8 cellular contexts compared by ENCODE assay signal in genomic region chr19:15466851-15467733, GRCh38. TPM values are rescaled to one million over a fixed set of nuclear protein-coding genes. Genes with fewer than 3 reads are reported as not detected.
A peak's percentile ranks its signal among the peaks of the same experiment; 100 is the strongest.
DNase-seq lines count a peak whose midpoint lies in the region; ATAC-seq and TF ChIP-seq lines count a peak whose summit lies in the region.

No MANE protein-coding gene starts in this region.

- peak overlapping the region; percentile 90 for H3K27ac Mint-ChIP-seq in activated CD4-positive, alpha-beta T cell treated with anti-CD3 and anti-CD28 coated beads, Interleukin-2, amount 10 ng/mL, durations not matched to agents 24 days and 14 days

- H3K9me3 ChIP-seq in stomach, result no peaks in the 10 kb centered on the region

- DNase-seq in SIG-M5 treated with dmso at 0.1 percent for 504 hours (lab: John Stamatoyannopoulos, UW; ENCODE audit: unreplicated experiment) (peak; percentile 75), SIG-M5 (lab: John Stamatoyannopoulos, UW) (no peak), iris pigment epithelial cell (ENCODE audit: low read depth) (peak; percentile 96), stomach (no peak), middle frontal gyrus (ENCODE audit: extremely low spot score, low spot score) (no peak), NCI-H2227 treated with DMSO at 0.1 percent for 48 hours (lab: John Stamatoyannopoulos, UW) (no peak)
- DNase-seq in activated CD4-positive, alpha-beta T cell treated with anti-CD3 and anti-CD28 coated beads, Interleukin-2, amount 10 ng/mL, durations not matched to agents 24 days and 14 days, result peak; percentile 91

- H3K27ac ChIP-seq in stomach, result peak overlapping the region in 2 of 5 donors; percentile 45 to 50

- peaks cover 55% of the 10 kb centered on the region for H3K4me1 Mint-ChIP-seq in activated CD4-positive, alpha-beta T cell treated with anti-CD3 and anti-CD28 coated beads, Interleukin-2, amount 10 ng/mL, durations not matched to agents 24 days and 14 days

- H3K9me3 Mint-ChIP-seq in activated CD4-positive, alpha-beta T cell treated with anti-CD3 and anti-CD28 coated beads, Interleukin-2, amount 10 ng/mL, durations not matched to agents 24 days and 14 days, result no peaks in the 10 kb centered on the region

- TF ChIP-seq POLR2A in stomach (IDR thresholded peaks at IDR 0.05), result no peak

- no peak for TF ChIP-seq EP300 in stomach (IDR thresholded peaks at IDR 0.05)

- peak; percentile 49 for ATAC-seq in HG03460 (IDR thresholded peaks at IDR 0.05; ENCODE audit: unreplicated experiment)

- peaks cover 3 to 77% (median 32%) of the 10 kb centered on the region in 3 donors for H3K27me3 ChIP-seq in stomach

- H3K36me3 Mint-ChIP-seq in activated CD4-positive, alpha-beta T cell treated with anti-CD3 and anti-CD28 coated beads, Interleukin-2, amount 10 ng/mL, durations not matched to agents 24 days and 14 days (ENCODE audit: low read depth), result peaks cover 20% of the 10 kb centered on the region

- no peaks in the 10 kb centered on the region for H3K36me3 ChIP-seq in stomach

- peaks cover 0 to 31% (median 12%) of the 10 kb centered on the region in 4 donors for H3K4me1 ChIP-seq in stomach

- H3K27me3 Mint-ChIP-seq in activated CD4-positive, alpha-beta T cell treated with anti-CD3 and anti-CD28 coated beads, Interleukin-2, amount 10 ng/mL, durations not matched to agents 24 days and 14 days, result peaks cover 12% of the 10 kb centered on the region

- H3K4me3 Mint-ChIP-seq in activated CD4-positive, alpha-beta T cell treated with anti-CD3 and anti-CD28 coated beads, Interleukin-2, amount 10 ng/mL, durations not matched to agents 24 days and 14 days, result peak overlapping the region; percentile 58

- 27 to 39% (median 33%) methylated on average over 8 of the region's 8 CpGs for WGBS in stomach, 5 donors

- intact Hi-C loops in activated CD4-positive, alpha-beta T cell treated with anti-CD3 and anti-CD28 coated beads, Interleukin-2, amount 10 ng/mL, durations not matched to agents 24 days and 14 days (cut with micrococcal nuclease), result loop anchor here (1.0 to 5.0 kb wide), 6 partner anchors 34 to 165 kb away; no protein-coding TSS in a partner anchor
- intact Hi-C loops in stomach (cut with DNase I; ENCODE audit: low total_unique reads), result no loop called here

- TF ChIP-seq CTCF in stomach (IDR thresholded peaks at IDR 0.05), result no peak

- no peak overlapping the region for H3K4me3 ChIP-seq in stomach

RNA-seq across cellular contexts. Expression of gene RASAL3, which starts 2.7 kb away (rescaled TPM):
- 110 and 114 TPM in 2 replicates for total RNA-seq in activated CD4-positive, alpha-beta T cell treated with anti-CD3 and anti-CD28 coated beads, Interleukin-2, amount 10 ng/mL, durations not matched to agents 24 days and 14 days
- 10 to 100 TPM in 2 of 5 donors, 1 to 10 TPM in 3; 1.1 to 21.2 (median 7.8) TPM for total RNA-seq in stomach
- 1 to 10 TPM; 2.1 to 3.5 (median 2.5) TPM for polyA plus RNA-seq in stomach

RNA-seq across cellular contexts. Expression of gene PGLYRP2, which starts 12.2 kb away (rescaled TPM):
- not detected in 2 replicates for total RNA-seq in activated CD4-positive, alpha-beta T cell treated with anti-CD3 and anti-CD28 coated beads, Interleukin-2, amount 10 ng/mL, durations not matched to agents 24 days and 14 days
- total RNA-seq in stomach, result not detected
- not detected for polyA plus RNA-seq in stomach

RNA-seq across cellular contexts. Expression of gene WIZ, which starts 17.3 kb away (rescaled TPM):
- 36.3 and 36.5 TPM in 2 replicates for total RNA-seq in activated CD4-positive, alpha-beta T cell treated with anti-CD3 and anti-CD28 coated beads, Interleukin-2, amount 10 ng/mL, durations not matched to agents 24 days and 14 days
- total RNA-seq in stomach, result 100 to 1,000 TPM in 1 of 5 donors, 10 to 100 TPM in 4; 15.2 to 124 (median 60.3) TPM
- 10 to 100 TPM; 13.9 to 16.1 (median 14.2) TPM for polyA plus RNA-seq in stomach

RNA-seq across cellular contexts. Expression of gene CYP4F22, which starts 41.2 kb away (rescaled TPM):
- 0.09 and 0.12 TPM in 2 replicates for total RNA-seq in activated CD4-positive, alpha-beta T cell treated with anti-CD3 and anti-CD28 coated beads, Interleukin-2, amount 10 ng/mL, durations not matched to agents 24 days and 14 days
- total RNA-seq in stomach, result 10 to 100 TPM in 1 of 5 donors, 1 to 10 TPM in 1, under 1 TPM in 1, not detected in 2; 0.14 to 21.6 (median 1.8) TPM
- polyA plus RNA-seq in stomach, result 1 to 10 TPM in 1 of 3 donors, under 1 TPM in 2; 0.12 to 1.1 (median 0.35) TPM

RNA-seq across cellular contexts. Expression of gene AKAP8L, which starts 48.3 kb away (rescaled TPM):
- 76.8 and 80.1 TPM in 2 replicates for total RNA-seq in activated CD4-positive, alpha-beta T cell treated with anti-CD3 and anti-CD28 coated beads, Interleukin-2, amount 10 ng/mL, durations not matched to agents 24 days and 14 days
- total RNA-seq in stomach, result 100 to 1,000 TPM in 3 of 5 donors, 10 to 100 TPM in 2; 67.8 to 320 (median 120) TPM
- 100 to 1,000 TPM in 1 of 3 donors, 10 to 100 TPM in 2; 73.4 to 106 (median 73.7) TPM for polyA plus RNA-seq in stomach

Comparison
In these comparisons a context has a peak if more than half of its experiments do, and no peak if none do; other contexts are left out.
1. DNase-seq: peak in SIG-M5 treated with dmso at 0.1 percent for 504 hours (single experiment), activated CD4-positive, alpha-beta T cell treated with anti-CD3 and anti-CD28 coated beads, Interleukin-2, amount 10 ng/mL, durations not matched to agents 24 days and 14 days (single experiment) and iris pigment epithelial cell (single experiment); none in SIG-M5 (single experiment), stomach (single experiment), middle frontal gyrus (single experiment) and NCI-H2227 treated with DMSO at 0.1 percent for 48 hours (single experiment).